35 cellular contexts compared by ENCODE assay signal in genomic region chr6:64973142-64973541, GRCh38.
"Had no signal": no experiment of that assay in that cellular context is flagged by ENCODE, and none has a peak within 500 bp of the region (broad histone marks: within the 10 kb centered on the region; RNA-seq: fewer than 3 reads in every experiment).

No MANE protein-coding gene starts in this region.

- H3K36me3 ChIP-seq: MG63 had no signal

- DNase-seq: Karpas-422, Kasumi-1, MG63, MM.1S, MV-4-11, NCI-H1048, NCI-H1092, NCI-H1092 treated with DMSO at 0.1 percent for 48 hours, NCI-H1105, NCI-H1105 treated with DMSO at 0.1 percent for 48 hours, NCI-H1417, NCI-H1417 treated with DMSO at 0.1 percent for 48 hours, NCI-H1436, NCI-H1436 treated with DMSO at 0.1 percent for 48 hours, NCI-H146, NCI-H1694, NCI-H1694 treated with DMSO at 0.1 percent for 48 hours, NCI-H187, NCI-H187 treated with DMSO at 0.1 percent for 48 hours, NCI-H1930, NCI-H2029, NCI-H2029 treated with DMSO at 0.1 percent for 48 hours, NCI-H2081, NCI-H2081 treated with DMSO at 0.1 percent for 48 hours, NCI-H2107, NCI-H2171, NCI-H2171 treated with DMSO at 0.1 percent for 48 hours, NCI-H2227 treated with DMSO at 0.1 percent for 48 hours, NCI-H226, NCI-H345, NCI-H446, NCI-H446 treated with DMSO at 0.1 percent for 48 hours, NCI-H510A, NCI-H510A treated with DMSO at 0.1 percent for 48 hours, NCI-H524 had no signal

- H3K27me3 ChIP-seq: MG63 had no signal

- H3K9me3 ChIP-seq: MG63 had no signal

- H3K4me3 ChIP-seq: MG63 had no signal
